12 cellular contexts compared by ENCODE assay signal in genomic region chr22:46107753-46108563, GRCh38. TPM values are rescaled to one million over a fixed set of nuclear protein-coding genes. Genes with fewer than 3 reads are reported as not detected.
DNase-seq lines count a peak whose midpoint lies in the region; ATAC-seq, FAIRE-seq and TF ChIP-seq lines count a peak whose summit lies in the region.
"Had no signal": no experiment of that assay in that cellular context is flagged by ENCODE, and none has a peak within 500 bp of the region (broad histone marks: within the 10 kb centered on the region; RNA-seq: fewer than 3 reads in every experiment).

No MANE protein-coding gene starts in this region.

- TF ChIP-seq EP300 in A549 (IDR thresholded peaks at IDR 0.05) (no peak), gastroesophageal sphincter (IDR thresholded peaks at IDR 0.05) (no peak), ovary (IDR thresholded peaks at IDR 0.05) (no peak)

- H3K4me2 ChIP-seq in A549: peak overlapping the region; percentile 81

- H3K27ac ChIP-seq in A549 (peak overlapping the region; percentile 93 to 98), gastroesophageal sphincter (peak overlapping the region; percentile 7 to 97 (median 84)), ovary (peak overlapping the region; percentile 68 to 88), SJCRH30 (no peak overlapping the region)

- WGBS in A549 (ENCODE audit: missing lambda C conversion rate): 64% methylated on average over 9 of the region's 22 CpGs
- 30% methylated on average over 5 of the region's 22 CpGs; no CpG with 5 or more reads in 1 of the 2 donors for WGBS in gastroesophageal sphincter (ENCODE audit: low coverage in 1 of 2), 2 donors
- 54 to 62% (median 57%) methylated on average over 22 of the region's 22 CpGs for WGBS in ovary, 3 donors

- ATAC-seq in A549: peak; percentile 1; a peak in 3 of 6 replicates
- peak; percentile 0 for ATAC-seq in SK-N-SH treated with all-trans-retinoic acid at 6 μM for 48 hours
- ATAC-seq in gastroesophageal sphincter: no peak

- H3K36me3 ChIP-seq in gastroesophageal sphincter: peaks cover 0 to 94% of the 10 kb centered on the region in 2 donors
- H3K36me3 ChIP-seq in ovary: no peaks in the 10 kb centered on the region
- peaks cover 15% of the 10 kb centered on the region for H3K36me3 ChIP-seq in SJCRH30

- H3K4me3 ChIP-seq in A549: no peak overlapping the region; the same call in 2 of the 3 replicates
- no peak overlapping the region for H3K4me3 ChIP-seq in gastroesophageal sphincter
- H3K4me3 ChIP-seq in ovary: no peak overlapping the region
- H3K4me3 ChIP-seq in SJCRH30: no peak overlapping the region

- H3K27me3 ChIP-seq in gastroesophageal sphincter (no peaks in the 10 kb centered on the region), ovary (no peaks in the 10 kb centered on the region), SJCRH30 (no peaks in the 10 kb centered on the region)

- intact Hi-C loops in ovary (cut with DNase I): no loop called here

- H3K4me1 ChIP-seq in A549 (peaks cover 99% of the 10 kb centered on the region), gastroesophageal sphincter (peaks cover 12 to 100% (median 87%) of the 10 kb centered on the region in 3 donors), ovary (ENCODE audit: insufficient read depth) (peaks cover 72% of the 10 kb centered on the region), SJCRH30 (peaks cover 17% of the 10 kb centered on the region; the same call in 1 of the 2 replicates)

- CTCF ChIA-PET in A549 (lab: Yijun Ruan, JAX): interaction anchor here (1.0 to 2.2 kb wide), 5 partner anchors 9 to 113 kb away, joined by 3 to 7 read pairs (median 4); no protein-coding TSS in a partner anchor

- H3K27me3 Mint-ChIP-seq in glutamatergic neuron (ENCODE audit: unreplicated experiment): peaks cover 3% of the 10 kb centered on the region
- H3K27me3 Mint-ChIP-seq: activated B cell treated with CpG ODN at 0.5 μM for 24 hours; dendritic cell treated with granulocyte-macrophage colony-stimulating factor and Interleukin-4, amounts not matched to agents 40 ng/mL and 50 ng/mL, for 4 days had no signal

- no peak overlapping the region for H3K27ac Mint-ChIP-seq in glutamatergic neuron (ENCODE audit: unreplicated experiment)
- H3K27ac Mint-ChIP-seq: activated B cell treated with CpG ODN at 0.5 μM for 24 hours had no signal

- no peak for TF ChIP-seq RAD21 in A549 (conservative IDR thresholded peaks at IDR 0.05 in 1 of 2, IDR thresholded peaks at IDR 0.05 in 1 of 2)

- DNase-seq in A549 (ENCODE audit: low read depth in 1 of 2, low spot score in 1 of 2) (no peak), ovary (peak in 2 of 5 donors; percentile 49 to 55), NOMO-1 treated with dmso at 0.1 percent for 144 hours (lab: John Stamatoyannopoulos, UW; ENCODE audit: unreplicated experiment) (no peak), SJCRH30 (no peak), glutamatergic neuron (no peak), EL (no peak)
- DNase-seq: activated B cell treated with CpG ODN at 0.5 μM for 24 hours, RPMI8226 had no signal

- POLR2A ChIA-PET in A549 (lab: Yijun Ruan, JAX): no interaction called here

- H3K9me3 Mint-ChIP-seq in glutamatergic neuron (ENCODE audit: unreplicated experiment): peaks cover 2% of the 10 kb centered on the region
- H3K9me3 Mint-ChIP-seq: activated B cell treated with CpG ODN at 0.5 μM for 24 hours; dendritic cell treated with granulocyte-macrophage colony-stimulating factor and Interleukin-4, amounts not matched to agents 40 ng/mL and 50 ng/mL, for 4 days had no signal

- no peak for FAIRE-seq in A549 (lab: Jason Lieb, UNC)
- FAIRE-seq: urothelium cell line had no signal

- TF ChIP-seq CTCF in A549 (IDR thresholded peaks at IDR 0.05) (no peak), gastroesophageal sphincter (IDR thresholded peaks at IDR 0.05) (no peak), ovary (IDR thresholded peaks at IDR 0.05) (no peak), glutamatergic neuron (IDR thresholded peaks at IDR 0.05; ENCODE audit: partially characterized antibody, unreplicated experiment) (no peak)

- no peaks in the 10 kb centered on the region for H3K4me1 Mint-ChIP-seq in glutamatergic neuron (ENCODE audit: low read depth, unreplicated experiment)
- H3K4me1 Mint-ChIP-seq: activated B cell treated with CpG ODN at 0.5 μM for 24 hours had no signal

- H3K9me3 ChIP-seq in A549: no peaks in the 10 kb centered on the region
- H3K9me3 ChIP-seq in gastroesophageal sphincter: no peaks in the 10 kb centered on the region
- no peaks in the 10 kb centered on the region for H3K9me3 ChIP-seq in ovary
- H3K9me3 ChIP-seq in SJCRH30 (replicated peaks): no peaks in the 10 kb centered on the region

- no peak overlapping the region for H3K4me3 Mint-ChIP-seq in glutamatergic neuron (ENCODE audit: unreplicated experiment)
- H3K4me3 Mint-ChIP-seq: activated B cell treated with CpG ODN at 0.5 μM for 24 hours; dendritic cell treated with granulocyte-macrophage colony-stimulating factor and Interleukin-4, amounts not matched to agents 40 ng/mL and 50 ng/mL, for 4 days had no signal

- no peaks in the 10 kb centered on the region for H3K36me3 Mint-ChIP-seq in glutamatergic neuron (ENCODE audit: unreplicated experiment)

- no peak for TF ChIP-seq POLR2A in A549 (IDR thresholded peaks at IDR 0.05; ENCODE audit: low read length)
- no peak for TF ChIP-seq POLR2A in gastroesophageal sphincter (IDR thresholded peaks at IDR 0.05)
- TF ChIP-seq POLR2A in ovary (IDR thresholded peaks at IDR 0.05): no peak

TF ChIP-seq in A549, 52 proteins besides CTCF, POLR2A, EP300 and RAD21 (continues in another document):
- TF ChIP-seq NFE2L2 (conservative IDR thresholded peaks at IDR 0.05; ENCODE audit: low read length) (no peak), REST (IDR thresholded peaks at IDR 0.05) (no peak)

TF ChIP-seq in SK-N-SH treated with all-trans-retinoic acid at 6 μM for 48 hours, 23 proteins besides CTCF, POLR2A, EP300 and RAD21:
- TF ChIP-seq ISL1 (CRISPR knock-in tag; IDR thresholded peaks at IDR 0.05): no peak

RNA-seq across cellular contexts. Expression of gene PPARA, which starts 42.4 kb away (rescaled TPM):
- polyA plus RNA-seq in A549 (2011; rRNA removed) (2.8 and 3.7 TPM in 2 replicates), A549 (2017; fragmentation: RNase III; extraction: RNeasy Plus Mini Kit Qiagen cat#74134 plus additional on column Dnase treatment) (2.4 to 2.7 TPM (median 2.6 TPM) in 3 replicates), ovary (10 to 100 TPM; 12.8 to 16.0 TPM)
- polyA plus RNA-seq in A549 (2012; cell fraction: cytosol; rRNA removed): 0.99 and 1.5 TPM in 2 replicates
- 0.36 and 0.67 TPM in 2 replicates for polyA plus RNA-seq in A549 (2012; cell fraction: nucleus; rRNA removed)
- 8.7 and 10.8 TPM in 2 replicates for polyA minus RNA-seq in A549 (2011; rRNA and poly(A)+ RNA removed)
- total RNA-seq in gastroesophageal sphincter (10 to 100 TPM; 19.5 to 28.5 (median 26.9) TPM), ovary (10 to 100 TPM in 6 of 7 donors, 1 to 10 TPM in 1; 9.7 to 41.0 (median 34.0) TPM), glutamatergic neuron (ENCODE audit: unreplicated experiment) (1.8 TPM)
- total RNA-seq in SJCRH30 (2014; rRNA removed; shearing (Covaris generic)): 10.4 and 11.5 TPM in 2 replicates
